ENCODE assay signal across 10 cellular contexts in the genomic region with DNA sequence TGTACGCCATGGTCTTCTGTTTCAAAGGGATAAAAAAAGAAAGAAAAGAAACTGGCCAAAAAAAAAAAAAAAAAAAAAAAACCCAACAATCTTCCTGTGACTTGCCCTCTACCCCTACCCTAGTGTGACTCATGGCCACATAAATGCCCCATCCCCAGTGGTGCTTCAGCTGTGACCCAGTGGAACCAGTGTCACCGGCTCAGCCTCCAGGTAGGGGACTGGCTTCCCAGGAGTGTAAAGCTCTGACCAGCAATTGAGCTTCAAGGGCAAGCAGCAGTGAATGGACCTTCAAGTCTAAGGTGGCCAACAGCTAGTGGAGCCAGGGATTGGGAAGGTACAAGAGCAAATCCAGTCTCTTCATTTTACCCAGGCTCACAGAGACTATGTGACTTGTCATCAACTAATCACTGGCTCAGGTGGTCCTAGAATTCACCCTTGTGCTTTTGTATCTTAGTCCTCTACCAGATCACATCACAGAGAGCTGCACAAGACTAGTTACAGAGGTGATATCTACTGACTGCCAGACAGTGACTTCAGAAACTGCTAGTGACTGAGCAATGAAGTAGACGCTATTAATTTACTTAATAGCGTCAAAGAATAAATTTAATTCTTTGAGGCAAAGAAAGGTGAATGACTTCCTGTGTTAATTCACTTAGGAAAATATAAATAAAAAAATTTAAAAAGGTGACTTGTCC. TPM values are rescaled to one million over a fixed set of nuclear protein-coding genes. Genes with fewer than 3 reads are reported as not detected.
DNase-seq lines count a peak whose midpoint lies in the region; ATAC-seq and TF ChIP-seq lines count a peak whose summit lies in the region.
"Had no signal": no experiment of that assay in that cellular context is flagged by ENCODE, and none has a peak within 500 bp of the region (broad histone marks: within the 10 kb centered on the region; RNA-seq: fewer than 3 reads in every experiment).

No MANE protein-coding gene starts in this region.

- POLR2A ChIA-PET in activated B cell treated with CpG ODN at 0.5 μM for 24 hours (lab: Charles Lee) = no interaction called here

- H3K36me3 Mint-ChIP-seq in activated B cell treated with CpG ODN at 0.5 μM for 24 hours (ENCODE audit: low read depth) (peaks cover 14% of the 10 kb centered on the region), type B pancreatic cell (no peaks in the 10 kb centered on the region)

- intact Hi-C loops in activated B cell treated with CpG ODN at 0.5 μM for 24 hours (cut with micrococcal nuclease) = loop anchor here (10.0 kb wide), 1 partner anchor 464 kb away; no protein-coding TSS in a partner anchor

- H3K9me3 Mint-ChIP-seq in activated B cell treated with CpG ODN at 0.5 μM for 24 hours (no peaks in the 10 kb centered on the region), type B pancreatic cell (no peaks in the 10 kb centered on the region)

- ATAC-seq in activated B cell treated with CpG ODN at 0.5 μM for 24 hours (ENCODE audit: low read depth) (no peak), HG02884 (IDR thresholded peaks at IDR 0.05; ENCODE audit: unreplicated experiment) (no peak), HG03280 (IDR thresholded peaks at IDR 0.05; ENCODE audit: unreplicated experiment) (no peak)

- H3K27me3 Mint-ChIP-seq in activated B cell treated with CpG ODN at 0.5 μM for 24 hours = no peaks in the 10 kb centered on the region
- no peaks in the 10 kb centered on the region for H3K27me3 Mint-ChIP-seq in type B pancreatic cell

- CTCF ChIA-PET in activated B cell treated with CpG ODN at 0.5 μM for 24 hours (lab: Charles Lee) = interaction anchor here (1.0 to 2.5 kb wide), 2 partner anchors 8 to 10 kb away, joined by 3 to 9 read pairs; no protein-coding TSS in a partner anchor

- H3K27ac Mint-ChIP-seq in activated B cell treated with CpG ODN at 0.5 μM for 24 hours (peak overlapping the region; percentile 92), type B pancreatic cell (peak overlapping the region; percentile 58)

- TF ChIP-seq CTCF in activated B cell treated with CpG ODN at 0.5 μM for 24 hours (IDR thresholded peaks at IDR 0.05) (no peak), type B pancreatic cell (conservative IDR thresholded peaks at IDR 0.05) (no peak)

- H3K4me1 Mint-ChIP-seq in activated B cell treated with CpG ODN at 0.5 μM for 24 hours = peaks cover 33% of the 10 kb centered on the region
- peaks cover 21% of the 10 kb centered on the region for H3K4me1 Mint-ChIP-seq in type B pancreatic cell (ENCODE audit: unreplicated experiment)

- H3K4me3 Mint-ChIP-seq in activated B cell treated with CpG ODN at 0.5 μM for 24 hours (peak overlapping the region; percentile 89), type B pancreatic cell (peak overlapping the region; percentile 88)

- DNase-seq in stimulated activated CD4-positive, alpha-beta T cell treated with anti-CD3 and anti-CD28 coated beads, Interleukin-1b, Interleukin-23, amount 100 ng/mL, for 48 hours = peak; percentile 27
- no peak for DNase-seq in stimulated activated CD4-positive, alpha-beta T cell treated with anti-CD3 and anti-CD28 coated beads, Interleukin-2, amount 100 ng/mL, for 48 hours
- DNase-seq in activated B cell treated with CpG ODN at 0.5 μM for 24 hours (no peak), kidney tubule cell (ENCODE audit: low spot score) (peak; percentile 29), type B pancreatic cell (ENCODE audit: extremely low spot score, unreplicated experiment) (no peak), Ammon's horn (ENCODE audit: low spot score) (no peak)
- DNase-seq: DMS79, NCI-H446 treated with DMSO at 0.1 percent for 48 hours had no signal

RNA-seq across cellular contexts. Expression of a gene that starts 1.3 kb away (rescaled TPM):
- total RNA-seq in activated B cell treated with CpG ODN at 0.5 μM for 24 hours (25.0 and 25.2 TPM in 2 replicates), type B pancreatic cell (ENCODE audit: low replicate concordance) (15.5 and 17.5 TPM in 2 replicates)

RNA-seq across cellular contexts. Expression of a gene that starts 6.5 kb away (rescaled TPM):
- 20.0 and 23.8 TPM in 2 replicates for total RNA-seq in activated B cell treated with CpG ODN at 0.5 μM for 24 hours
- 23.5 and 25.8 TPM in 2 replicates for total RNA-seq in type B pancreatic cell (ENCODE audit: low replicate concordance)

Comparison
In these comparisons a context has a peak if more than half of its experiments do, and no peak if none do; other contexts are left out.
1. DNase-seq: peak in stimulated activated CD4-positive, alpha-beta T cell treated with anti-CD3 and anti-CD28 coated beads, Interleukin-1b, Interleukin-23, amount 100 ng/mL, for 48 hours (single experiment) and kidney tubule cell (single experiment); none in stimulated activated CD4-positive, alpha-beta T cell treated with anti-CD3 and anti-CD28 coated beads, Interleukin-2, amount 100 ng/mL, for 48 hours (0 of 2), activated B cell treated with CpG ODN at 0.5 μM for 24 hours (single experiment), type B pancreatic cell (single experiment) and Ammon's horn (single experiment).